2 cellular contexts compared by ENCODE assay signal in the genomic region with DNA sequence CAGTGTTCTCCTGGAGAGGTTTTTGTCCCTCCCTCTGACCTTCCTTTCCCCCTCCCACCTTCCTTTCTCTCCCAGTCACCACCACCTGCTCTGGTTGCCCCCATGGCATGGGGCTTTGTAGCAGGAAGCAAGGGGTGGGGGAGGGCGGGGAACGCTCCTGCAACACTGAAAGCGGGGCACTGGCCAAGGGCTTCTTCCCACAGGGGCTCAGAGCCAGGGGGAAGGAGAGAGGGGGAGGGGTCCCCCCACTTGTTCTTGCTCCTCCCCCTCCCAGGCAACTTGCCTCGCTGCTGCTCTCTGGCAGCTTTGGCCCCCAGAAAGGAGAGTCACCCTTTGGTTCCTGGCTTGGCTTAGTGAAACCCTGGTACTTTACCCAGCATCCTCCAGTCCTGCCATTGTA.
TF ChIP-seq lines count a peak whose summit lies in the region.

No MANE protein-coding gene starts in this region.

TF ChIP-seq in GM23338, 12 proteins besides CTCF, POLR2A, EP300 and RAD21 (continues in another document):
- TF ChIP-seq, protein P1, sequence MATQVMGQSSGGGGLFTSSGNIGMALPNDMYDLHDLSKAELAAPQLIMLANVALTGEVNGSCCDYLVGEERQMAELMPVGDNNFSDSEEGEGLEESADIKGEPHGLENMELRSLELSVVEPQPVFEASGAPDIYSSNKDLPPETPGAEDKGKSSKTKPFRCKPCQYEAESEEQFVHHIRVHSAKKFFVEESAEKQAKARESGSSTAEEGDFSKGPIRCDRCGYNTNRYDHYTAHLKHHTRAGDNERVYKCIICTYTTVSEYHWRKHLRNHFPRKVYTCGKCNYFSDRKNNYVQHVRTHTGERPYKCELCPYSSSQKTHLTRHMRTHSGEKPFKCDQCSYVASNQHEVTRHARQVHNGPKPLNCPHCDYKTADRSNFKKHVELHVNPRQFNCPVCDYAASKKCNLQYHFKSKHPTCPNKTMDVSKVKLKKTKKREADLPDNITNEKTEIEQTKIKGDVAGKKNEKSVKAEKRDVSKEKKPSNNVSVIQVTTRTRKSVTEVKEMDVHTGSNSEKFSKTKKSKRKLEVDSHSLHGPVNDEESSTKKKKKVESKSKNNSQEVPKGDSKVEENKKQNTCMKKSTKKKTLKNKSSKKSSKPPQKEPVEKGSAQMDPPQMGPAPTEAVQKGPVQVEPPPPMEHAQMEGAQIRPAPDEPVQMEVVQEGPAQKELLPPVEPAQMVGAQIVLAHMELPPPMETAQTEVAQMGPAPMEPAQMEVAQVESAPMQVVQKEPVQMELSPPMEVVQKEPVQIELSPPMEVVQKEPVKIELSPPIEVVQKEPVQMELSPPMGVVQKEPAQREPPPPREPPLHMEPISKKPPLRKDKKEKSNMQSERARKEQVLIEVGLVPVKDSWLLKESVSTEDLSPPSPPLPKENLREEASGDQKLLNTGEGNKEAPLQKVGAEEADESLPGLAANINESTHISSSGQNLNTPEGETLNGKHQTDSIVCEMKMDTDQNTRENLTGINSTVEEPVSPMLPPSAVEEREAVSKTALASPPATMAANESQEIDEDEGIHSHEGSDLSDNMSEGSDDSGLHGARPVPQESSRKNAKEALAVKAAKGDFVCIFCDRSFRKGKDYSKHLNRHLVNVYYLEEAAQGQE (IDR thresholded peaks at IDR 0.05; ENCODE audit: unreplicated experiment) = no peak
- TF ChIP-seq EZH2 (IDR thresholded peaks at IDR 0.05; ENCODE audit: low read depth, unreplicated experiment) (no peak), POLR2AphosphoS5 (IDR thresholded peaks at IDR 0.05; ENCODE audit: low read depth) (no peak), EZH2phosphoT487 (IDR thresholded peaks at IDR 0.05; ENCODE audit: unreplicated experiment) (no peak), ZNF114 (CRISPR knock-in tag; IDR thresholded peaks at IDR 0.05) (no peak), CREB1 (CRISPR knock-in tag; IDR thresholded peaks at IDR 0.05; ENCODE audit: low read depth) (no peak), STAT1 (IDR thresholded peaks at IDR 0.05; ENCODE audit: unreplicated experiment) (no peak), ZNF331 (CRISPR knock-in tag; IDR thresholded peaks at IDR 0.05; ENCODE audit: low read depth) (no peak)
- TF ChIP-seq, protein P2, sequence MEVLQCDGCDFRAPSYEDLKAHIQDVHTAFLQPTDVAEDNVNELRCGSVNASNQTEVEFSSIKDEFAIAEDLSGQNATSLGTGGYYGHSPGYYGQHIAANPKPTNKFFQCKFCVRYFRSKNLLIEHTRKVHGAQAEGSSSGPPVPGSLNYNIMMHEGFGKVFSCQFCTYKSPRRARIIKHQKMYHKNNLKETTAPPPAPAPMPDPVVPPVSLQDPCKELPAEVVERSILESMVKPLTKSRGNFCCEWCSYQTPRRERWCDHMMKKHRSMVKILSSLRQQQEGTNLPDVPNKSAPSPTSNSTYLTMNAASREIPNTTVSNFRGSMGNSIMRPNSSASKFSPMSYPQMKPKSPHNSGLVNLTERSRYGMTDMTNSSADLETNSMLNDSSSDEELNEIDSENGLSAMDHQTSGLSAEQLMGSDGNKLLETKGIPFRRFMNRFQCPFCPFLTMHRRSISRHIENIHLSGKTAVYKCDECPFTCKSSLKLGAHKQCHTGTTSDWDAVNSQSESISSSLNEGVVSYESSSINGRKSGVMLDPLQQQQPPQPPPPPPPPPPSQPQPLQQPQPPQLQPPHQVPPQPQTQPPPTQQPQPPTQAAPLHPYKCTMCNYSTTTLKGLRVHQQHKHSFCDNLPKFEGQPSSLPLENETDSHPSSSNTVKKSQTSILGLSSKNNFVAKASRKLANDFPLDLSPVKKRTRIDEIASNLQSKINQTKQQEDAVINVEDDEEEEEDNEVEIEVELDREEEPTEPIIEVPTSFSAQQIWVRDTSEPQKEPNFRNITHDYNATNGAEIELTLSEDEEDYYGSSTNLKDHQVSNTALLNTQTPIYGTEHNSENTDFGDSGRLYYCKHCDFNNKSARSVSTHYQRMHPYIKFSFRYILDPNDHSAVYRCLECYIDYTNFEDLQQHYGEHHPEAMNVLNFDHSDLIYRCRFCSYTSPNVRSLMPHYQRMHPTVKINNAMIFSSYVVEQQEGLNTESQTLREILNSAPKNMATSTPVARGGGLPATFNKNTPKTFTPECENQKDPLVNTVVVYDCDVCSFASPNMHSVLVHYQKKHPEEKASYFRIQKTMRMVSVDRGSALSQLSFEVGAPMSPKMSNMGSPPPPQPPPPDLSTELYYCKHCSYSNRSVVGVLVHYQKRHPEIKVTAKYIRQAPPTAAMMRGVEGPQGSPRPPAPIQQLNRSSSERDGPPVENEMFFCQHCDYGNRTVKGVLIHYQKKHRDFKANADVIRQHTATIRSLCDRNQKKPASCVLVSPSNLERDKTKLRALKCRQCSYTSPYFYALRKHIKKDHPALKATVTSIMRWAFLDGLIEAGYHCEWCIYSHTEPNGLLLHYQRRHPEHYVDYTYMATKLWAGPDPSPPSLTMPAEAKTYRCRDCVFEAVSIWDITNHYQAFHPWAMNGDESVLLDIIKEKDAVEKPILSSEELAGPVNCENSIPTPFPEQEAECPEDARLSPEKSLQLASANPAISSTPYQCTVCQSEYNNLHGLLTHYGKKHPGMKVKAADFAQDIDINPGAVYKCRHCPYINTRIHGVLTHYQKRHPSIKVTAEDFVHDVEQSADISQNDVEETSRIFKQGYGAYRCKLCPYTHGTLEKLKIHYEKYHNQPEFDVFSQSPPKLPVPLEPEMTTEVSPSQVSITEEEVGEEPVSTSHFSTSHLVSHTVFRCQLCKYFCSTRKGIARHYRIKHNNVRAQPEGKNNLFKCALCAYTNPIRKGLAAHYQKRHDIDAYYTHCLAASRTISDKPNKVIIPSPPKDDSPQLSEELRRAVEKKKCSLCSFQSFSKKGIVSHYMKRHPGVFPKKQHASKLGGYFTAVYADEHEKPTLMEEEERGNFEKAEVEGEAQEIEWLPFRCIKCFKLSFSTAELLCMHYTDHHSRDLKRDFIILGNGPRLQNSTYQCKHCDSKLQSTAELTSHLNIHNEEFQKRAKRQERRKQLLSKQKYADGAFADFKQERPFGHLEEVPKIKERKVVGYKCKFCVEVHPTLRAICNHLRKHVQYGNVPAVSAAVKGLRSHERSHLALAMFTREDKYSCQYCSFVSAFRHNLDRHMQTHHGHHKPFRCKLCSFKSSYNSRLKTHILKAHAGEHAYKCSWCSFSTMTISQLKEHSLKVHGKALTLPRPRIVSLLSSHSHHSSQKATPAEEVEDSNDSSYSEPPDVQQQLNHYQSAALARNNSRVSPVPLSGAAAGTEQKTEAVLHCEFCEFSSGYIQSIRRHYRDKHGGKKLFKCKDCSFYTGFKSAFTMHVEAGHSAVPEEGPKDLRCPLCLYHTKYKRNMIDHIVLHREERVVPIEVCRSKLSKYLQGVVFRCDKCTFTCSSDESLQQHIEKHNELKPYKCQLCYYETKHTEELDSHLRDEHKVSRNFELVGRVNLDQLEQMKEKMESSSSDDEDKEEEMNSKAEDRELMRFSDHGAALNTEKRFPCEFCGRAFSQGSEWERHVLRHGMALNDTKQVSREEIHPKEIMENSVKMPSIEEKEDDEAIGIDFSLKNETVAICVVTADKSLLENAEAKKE (CRISPR knock-in tag; IDR thresholded peaks at IDR 0.05) = no peak
- TF ChIP-seq, protein P3, sequence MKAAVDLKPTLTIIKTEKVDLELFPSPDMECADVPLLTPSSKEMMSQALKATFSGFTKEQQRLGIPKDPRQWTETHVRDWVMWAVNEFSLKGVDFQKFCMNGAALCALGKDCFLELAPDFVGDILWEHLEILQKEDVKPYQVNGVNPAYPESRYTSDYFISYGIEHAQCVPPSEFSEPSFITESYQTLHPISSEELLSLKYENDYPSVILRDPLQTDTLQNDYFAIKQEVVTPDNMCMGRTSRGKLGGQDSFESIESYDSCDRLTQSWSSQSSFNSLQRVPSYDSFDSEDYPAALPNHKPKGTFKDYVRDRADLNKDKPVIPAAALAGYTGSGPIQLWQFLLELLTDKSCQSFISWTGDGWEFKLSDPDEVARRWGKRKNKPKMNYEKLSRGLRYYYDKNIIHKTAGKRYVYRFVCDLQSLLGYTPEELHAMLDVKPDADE (IDR thresholded peaks at IDR 0.05) = no peak

TF ChIP-seq in H1, 55 proteins besides CTCF, POLR2A, EP300 and RAD21 (continues in another document):
- TF ChIP-seq GTF2F1 (IDR thresholded peaks at IDR 0.05; ENCODE audit: borderline replicate concordance, low read depth, low read length) (no peak), EGR1 (IDR thresholded peaks at IDR 0.05; ENCODE audit: borderline replicate concordance, low read depth, low read length) (no peak), TBP (IDR thresholded peaks at IDR 0.05; ENCODE audit: low read depth, low read length) (no peak), TEAD4 (IDR thresholded peaks at IDR 0.05; ENCODE audit: low read depth, low read length) (no peak), CHD1 (IDR thresholded peaks at IDR 0.05; ENCODE audit: low read depth, low read length) (no peak), BACH1 (IDR thresholded peaks at IDR 0.05; ENCODE audit: low read length) (no peak), EZH2 (IDR thresholded peaks at IDR 0.05; ENCODE audit: low read depth, low read length, severe bottlenecking) (no peak), SRF (IDR thresholded peaks at IDR 0.05; ENCODE audit: low read depth, low read length) (no peak), CEBPB (IDR thresholded peaks at IDR 0.05; ENCODE audit: low read depth, low read length) (no peak), GABPA (IDR thresholded peaks at IDR 0.05; ENCODE audit: borderline replicate concordance, insufficient read depth, low read length) (no peak), POLR2AphosphoS5 (IDR thresholded peaks at IDR 0.05; ENCODE audit: low read depth, low read length) (no peak), BRCA1 (IDR thresholded peaks at IDR 0.05; ENCODE audit: low read depth, low read length) (no peak), HDAC6 (IDR thresholded peaks at IDR 0.05; ENCODE audit: low read depth, low read length) (no peak), FOSL1 (IDR thresholded peaks at IDR 0.05; ENCODE audit: insufficient read depth, low read depth, low read length) (no peak), CBX8 (IDR thresholded peaks at IDR 0.05; ENCODE audit: borderline replicate concordance, low read depth, low read length) (no peak)
- TF ChIP-seq, protein P4, sequence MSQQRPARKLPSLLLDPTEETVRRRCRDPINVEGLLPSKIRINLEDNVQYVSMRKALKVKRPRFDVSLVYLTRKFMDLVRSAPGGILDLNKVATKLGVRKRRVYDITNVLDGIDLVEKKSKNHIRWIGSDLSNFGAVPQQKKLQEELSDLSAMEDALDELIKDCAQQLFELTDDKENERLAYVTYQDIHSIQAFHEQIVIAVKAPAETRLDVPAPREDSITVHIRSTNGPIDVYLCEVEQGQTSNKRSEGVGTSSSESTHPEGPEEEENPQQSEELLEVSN (IDR thresholded peaks at IDR 0.05) = no peak
- TF ChIP-seq, protein P5, sequence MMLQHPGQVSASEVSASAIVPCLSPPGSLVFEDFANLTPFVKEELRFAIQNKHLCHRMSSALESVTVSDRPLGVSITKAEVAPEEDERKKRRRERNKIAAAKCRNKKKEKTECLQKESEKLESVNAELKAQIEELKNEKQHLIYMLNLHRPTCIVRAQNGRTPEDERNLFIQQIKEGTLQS (IDR thresholded peaks at IDR 0.05; ENCODE audit: insufficient read depth, low read depth, low read length) = no peak
- TF ChIP-seq, protein P6, sequence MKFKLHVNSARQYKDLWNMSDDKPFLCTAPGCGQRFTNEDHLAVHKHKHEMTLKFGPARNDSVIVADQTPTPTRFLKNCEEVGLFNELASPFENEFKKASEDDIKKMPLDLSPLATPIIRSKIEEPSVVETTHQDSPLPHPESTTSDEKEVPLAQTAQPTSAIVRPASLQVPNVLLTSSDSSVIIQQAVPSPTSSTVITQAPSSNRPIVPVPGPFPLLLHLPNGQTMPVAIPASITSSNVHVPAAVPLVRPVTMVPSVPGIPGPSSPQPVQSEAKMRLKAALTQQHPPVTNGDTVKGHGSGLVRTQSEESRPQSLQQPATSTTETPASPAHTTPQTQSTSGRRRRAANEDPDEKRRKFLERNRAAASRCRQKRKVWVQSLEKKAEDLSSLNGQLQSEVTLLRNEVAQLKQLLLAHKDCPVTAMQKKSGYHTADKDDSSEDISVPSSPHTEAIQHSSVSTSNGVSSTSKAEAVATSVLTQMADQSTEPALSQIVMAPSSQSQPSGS (IDR thresholded peaks at IDR 0.05; ENCODE audit: low read length) = no peak
